ENCODE assay signal across 9 cellular contexts in genomic region chr2:26011990-26012856, GRCh38. TPM values are rescaled to one million over a fixed set of nuclear protein-coding genes. Genes with fewer than 3 reads are reported as not detected.
DNase-seq lines count a peak whose midpoint lies in the region; ATAC-seq and TF ChIP-seq lines count a peak whose summit lies in the region.
"Had no signal": no experiment of that assay in that cellular context is flagged by ENCODE, and none has a peak within 500 bp of the region (broad histone marks: within the 10 kb centered on the region; RNA-seq: fewer than 3 reads in every experiment).

No MANE protein-coding gene starts in this region.

- H3K27me3 ChIP-seq in esophagus (ENCODE audit: control insufficient read depth in 1 of 2, insufficient read depth in 2 of 2, low read length in 2 of 2) (no peaks in the 10 kb centered on the region), parathyroid adenoma (ENCODE audit: control insufficient read depth, insufficient read depth, low read length) (no peaks in the 10 kb centered on the region)

- no peak overlapping the region for H3K4me3 ChIP-seq in esophagus (ENCODE audit: low read depth in 1 of 2, low read length in 2 of 2)
- H3K4me3 ChIP-seq in parathyroid adenoma (ENCODE audit: low read depth, low read length) = peak overlapping the region; percentile 1

- H3K9me3 ChIP-seq in esophagus (ENCODE audit: control insufficient read depth in 2 of 2, insufficient read depth in 1 of 2, low read depth in 1 of 2, low read length in 1 of 2) (no peaks in the 10 kb centered on the region), parathyroid adenoma (ENCODE audit: control insufficient read depth, low read length) (no peaks in the 10 kb centered on the region)

- H2AFZ ChIP-seq in parathyroid adenoma = peak overlapping the region; percentile 59

- DNase-seq in EL (peak; percentile 72), OCI-M1 (lab: John Stamatoyannopoulos, UW) (peak; percentile 27), GF-D8 (lab: John Stamatoyannopoulos, UW) (no peak), NOMO-1 treated with DMSO at 0.1 percent for 48 hours (lab: John Stamatoyannopoulos, UW; ENCODE audit: unreplicated experiment) (no peak), NCI-H1092 (lab: John Stamatoyannopoulos, UW) (no peak)
- DNase-seq: activated naive CD4-positive, alpha-beta T cell treated with anti-CD3 and anti-CD28 coated beads, Interleukin-2, amount 50 U/mL, for 16 hours had no signal

- H3K79me2 ChIP-seq in parathyroid adenoma = no peaks in the 10 kb centered on the region

- no peak for TF ChIP-seq CTCF in parathyroid adenoma (IDR thresholded peaks at IDR 0.05)

- ATAC-seq in GM19452 (IDR thresholded peaks at IDR 0.05; ENCODE audit: unreplicated experiment) = no peak

- no peak overlapping the region for H3K9ac ChIP-seq in parathyroid adenoma

- H3K4me1 ChIP-seq in esophagus (ENCODE audit: control insufficient read depth in 2 of 2, insufficient read depth in 2 of 2, low read length in 1 of 2) (peaks cover 0 to 2% of the 10 kb centered on the region in 2 donors), parathyroid adenoma (peaks cover 28% of the 10 kb centered on the region)

- H3K27ac ChIP-seq in esophagus (ENCODE audit: low read depth in 2 of 2, low read length in 1 of 2) (peak overlapping the region; percentile 85 to 86), parathyroid adenoma (peak overlapping the region; percentile 78)

- no peaks in the 10 kb centered on the region for H3K36me3 ChIP-seq in esophagus (ENCODE audit: control insufficient read depth in 2 of 2, insufficient read depth in 2 of 2, low read length in 1 of 2)
- H3K36me3 ChIP-seq in parathyroid adenoma (ENCODE audit: control insufficient read depth, insufficient read depth, low read length) = no peaks in the 10 kb centered on the region

- peak overlapping the region; percentile 45 for H3K4me2 ChIP-seq in parathyroid adenoma (ENCODE audit: low read length)

- WGBS in esophagus, 2 donors = 31 to 38% methylated on average over 14 of the region's 14 CpGs

RNA-seq across cellular contexts. Expression of gene RAB10, which starts 21.7 kb away (rescaled TPM):
- polyA plus RNA-seq in esophagus = 100 to 1,000 TPM; 190 to 320 TPM

RNA-seq across cellular contexts. Expression of gene KIF3C, which starts 29.9 kb away (rescaled TPM):
- polyA plus RNA-seq in esophagus = 1 to 10 TPM in 1 of 2 donors, under 1 TPM in 1; 0.98 to 1.0 TPM

Comparison
In these comparisons a context has a peak if more than half of its experiments do, and no peak if none do; other contexts are left out.
1. DNase-seq: peak in EL (single experiment) and OCI-M1 (single experiment); none in GF-D8 (single experiment), NOMO-1 treated with DMSO at 0.1 percent for 48 hours (single experiment) and NCI-H1092 (single experiment).